Comparison of ENCODE assay signal across 9 cellular contexts in the genomic region with DNA sequence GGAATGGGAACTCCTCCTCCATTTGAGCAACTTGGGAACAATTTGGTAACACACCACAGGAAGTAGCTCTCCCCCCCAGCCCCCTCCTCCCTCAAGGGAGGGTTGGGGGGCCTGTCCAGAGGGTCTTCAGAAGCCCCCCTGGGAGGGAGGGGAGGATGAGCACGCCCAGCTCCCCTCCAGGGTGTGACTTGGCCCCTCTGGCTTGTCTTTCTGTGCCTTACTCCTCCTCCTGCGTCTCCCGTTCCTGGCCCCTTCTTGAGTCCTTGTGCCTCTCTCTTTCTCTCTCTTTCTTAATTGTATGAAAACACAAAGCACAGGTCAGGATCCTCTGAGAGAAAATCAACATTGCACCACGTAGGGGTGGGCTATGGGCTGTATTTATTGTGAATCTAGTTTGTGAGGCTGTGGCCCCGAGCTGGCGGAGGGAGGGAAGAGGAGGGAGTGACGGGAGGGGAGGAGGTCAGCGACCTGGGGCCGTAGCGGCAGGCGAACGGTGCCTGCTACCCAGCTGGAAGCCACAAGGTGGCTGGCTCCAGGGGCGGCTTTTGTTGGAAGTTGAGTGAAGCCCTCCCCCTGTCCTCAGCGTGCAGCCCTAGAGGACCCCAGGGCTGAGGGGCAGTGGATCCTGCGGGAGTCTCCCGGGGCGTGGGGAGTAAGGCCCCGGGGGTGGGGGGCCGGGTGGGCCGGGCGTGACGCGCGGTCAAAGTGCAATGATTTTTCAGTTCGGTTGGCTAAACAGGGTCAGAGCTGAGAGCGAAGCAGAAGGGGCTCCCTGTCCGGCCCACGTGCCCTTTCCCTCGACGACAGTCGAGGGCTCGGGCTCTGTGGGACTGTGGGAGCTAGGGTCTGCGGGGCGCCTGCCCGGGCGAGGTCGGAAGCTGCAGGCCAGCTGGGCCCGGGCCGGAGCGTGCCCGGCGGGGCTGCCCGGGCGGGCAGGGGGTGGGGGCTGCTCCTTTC. TPM values are rescaled to one million over a fixed set of nuclear protein-coding genes. Genes with fewer than 3 reads are reported as not detected.
DNase-seq lines count a peak whose midpoint lies in the region; ATAC-seq and TF ChIP-seq lines count a peak whose summit lies in the region.
"Had no signal": no experiment of that assay in that cellular context is flagged by ENCODE, and none has a peak within 500 bp of the region (broad histone marks: within the 10 kb centered on the region; RNA-seq: fewer than 3 reads in every experiment).

No MANE protein-coding gene starts in this region.

- TF ChIP-seq CTCF in H9 (conservative IDR thresholded peaks at IDR 0.05) (peak; percentile 47; the same call in 1 of the 3 replicates), Panc1 (IDR thresholded peaks at IDR 0.05) (peak; percentile 22; the same call in 1 of the 2 replicates), epithelial cell of esophagus (IDR thresholded peaks at IDR 0.05; ENCODE audit: insufficient read depth, low read depth, low read length, missing control alignments) (peak; percentile 12)

- no peak overlapping the region for H3K27ac ChIP-seq in H9 (ENCODE audit: insufficient read length, low read depth, low read length)
- peak overlapping the region; percentile 72 for H3K27ac ChIP-seq in Panc1 (ENCODE audit: low read length)

- no peaks in the 10 kb centered on the region for H4K20me1 ChIP-seq in H9 (ENCODE audit: control insufficient read depth, insufficient read depth, insufficient read length)

- H3K27me3 ChIP-seq in H9 (ENCODE audit: insufficient read depth, low read length) (peaks cover 39% of the 10 kb centered on the region; the same call in 1 of the 2 replicates), Panc1 (ENCODE audit: control insufficient read depth, insufficient read depth, low read length) (no peaks in the 10 kb centered on the region)

- H2BK20ac ChIP-seq in H9 (ENCODE audit: low read depth, low read length, poor library complexity, severe bottlenecking): no peak overlapping the region

- 0 out of 2 replicates have a peak, but pooled peaks have one; percentile 26 for ATAC-seq in Panc1
- ATAC-seq in HG02610 (IDR thresholded peaks at IDR 0.05; ENCODE audit: unreplicated experiment): no peak
- no peak for ATAC-seq in GM18873 (IDR thresholded peaks at IDR 0.05; ENCODE audit: low FRiP score, unreplicated experiment)

- no peak overlapping the region for H2AFZ ChIP-seq in H9 (ENCODE audit: low read length)

- peak overlapping the region; percentile 67 for H3K4me2 ChIP-seq in H9 (ENCODE audit: insufficient read depth, insufficient read length, low read length)

- H4K8ac ChIP-seq in H9 (replicated peaks; ENCODE audit: insufficient read length, low read depth, low read length): no peak overlapping the region

- peak overlapping the region; percentile 55 to 76 for H3K4me3 Mint-ChIP-seq in H9

- no peak overlapping the region for H2BK12ac ChIP-seq in H9 (ENCODE audit: insufficient read length, low read depth, low read length)

- H3K27ac Mint-ChIP-seq in H9: peak overlapping the region in 1 of 3 experiments; percentile 8; a peak in 1 of 7 replicates

- H3K9ac ChIP-seq in H9 (ENCODE audit: extremely low read depth, insufficient read length, low read length): no peak overlapping the region

- H3K4me1 ChIP-seq in H9 (ENCODE audit: insufficient read depth, low read length): 0 out of 2 replicates have a peak, but pooled peaks cover 2% of the 10 kb centered on the region
- peaks cover 48% of the 10 kb centered on the region for H3K4me1 ChIP-seq in Panc1 (ENCODE audit: control insufficient read depth, insufficient read depth, low read length)

- intact Hi-C loops in Panc1 (cut with micrococcal nuclease; ENCODE audit: unreplicated experiment): loop anchor here (10.0 kb wide), 1 partner anchor 61 kb away; no protein-coding TSS in a partner anchor

- no peak overlapping the region for H3K4me3 ChIP-seq in Panc1 (ENCODE audit: low read depth in 2 of 2, low read length in 2 of 2)
- H3K4me3 ChIP-seq in epithelial cell of esophagus (ENCODE audit: low read length): no peak overlapping the region

- peak; percentile 89 for DNase-seq in H9
- DNase-seq in Panc1 (ENCODE audit: low read depth, low spot score): no peak
- DNase-seq in epithelial cell of esophagus (ENCODE audit: low read depth): no peak
- DNase-seq in retina: peak; percentile 64
- no peak for DNase-seq in activated gamma-delta T cell treated with Interleukin-2 at 50 U/mL for 16 hours
- DNase-seq in NCI-H2081 treated with DMSO at 0.1 percent for 48 hours (lab: John Stamatoyannopoulos, UW): no peak

- H3K18ac ChIP-seq in H9 (ENCODE audit: insufficient read length, low read depth, low read length): no peak overlapping the region

- CTCF ChIA-PET in Panc1 (lab: Charles Lee): interaction anchor here (0.5 to 0.8 kb wide), 5 partner anchors 85 to 1059 kb away, joined by 4 to 9 read pairs (median 6); no protein-coding TSS in a partner anchor

- WGBS in H9 (ENCODE audit: extremely low coverage, insufficient read length, low lambda C conversion rate): no CpG with 5 or more reads among the region's 44 CpGs

- H3K36me3 Mint-ChIP-seq in H9 (ENCODE audit: insufficient read depth in 1 of 3, low read depth in 3 of 3): no peaks in the 10 kb centered on the region; a peak in 1 of 7 replicates

- no peak overlapping the region for H3K14ac ChIP-seq in H9 (ENCODE audit: insufficient read depth, low read length)

- H3K79me2 ChIP-seq in H9 (ENCODE audit: insufficient read depth, low read length): no peaks in the 10 kb centered on the region

- no peak overlapping the region for H2BK120ac ChIP-seq in H9 (ENCODE audit: low read depth, low read length, poor library complexity, severe bottlenecking)

- peaks cover 4 to 7% of the 10 kb centered on the region in 2 experiments; a peak in 4 of 5 replicates for H3K9me3 Mint-ChIP-seq in H9

- no peaks in the 10 kb centered on the region for H3K79me1 ChIP-seq in H9 (ENCODE audit: insufficient read depth, low read depth, low read length, poor library complexity, severe bottlenecking)

- no peak overlapping the region for H3T11ph ChIP-seq in H9 (ENCODE audit: low read length)

- no peak overlapping the region for H3K56ac ChIP-seq in H9 (ENCODE audit: insufficient read length, low read depth, low read length)

- POLR2A ChIA-PET in Panc1 (lab: Charles Lee): interaction anchor here (0.6 kb wide), 1 partner anchor 17 kb away, joined by 8 read pairs; no protein-coding TSS in a partner anchor

- H2BK15ac ChIP-seq in H9 (ENCODE audit: low read depth, low read length): no peak overlapping the region

- BruUV-seq in Panc1 (replicated peaks; lab: Mats Ljungman, UMichigan): no TSS peak

- H3K36me3 ChIP-seq in Panc1 (ENCODE audit: control insufficient read depth, insufficient read depth, low read length): no peaks in the 10 kb centered on the region; the same call in 1 of the 2 replicates

- no peaks in the 10 kb centered on the region for H3K9me3 ChIP-seq in H9 (ENCODE audit: control insufficient read depth, low read depth, low read length)
- no peaks in the 10 kb centered on the region for H3K9me3 ChIP-seq in Panc1 (ENCODE audit: control insufficient read depth, insufficient read depth, low read depth, low read length)

- peaks cover 13% of the 10 kb centered on the region for H3K23me2 ChIP-seq in H9 (ENCODE audit: insufficient read length, low read depth, low read length, poor library complexity, severe bottlenecking)

- H2AK5ac ChIP-seq in H9 (ENCODE audit: insufficient read length, low read length): no peak overlapping the region

- no peak overlapping the region for H3K4ac ChIP-seq in H9 (ENCODE audit: low read depth, low read length)

- H4K91ac ChIP-seq in H9 (ENCODE audit: insufficient read length, low read depth, low read length): no peak overlapping the region

- no peak overlapping the region for H2BK5ac ChIP-seq in H9 (ENCODE audit: insufficient read length, low read length)

- no peak overlapping the region for H3K23ac ChIP-seq in H9 (ENCODE audit: insufficient read length, low read depth, low read length)

- peaks cover 86% of the 10 kb centered on the region for H3K27me3 Mint-ChIP-seq in H9 (ENCODE audit: low read depth)

- peaks cover 32 to 47% of the 10 kb centered on the region in 2 experiments for H3K4me1 Mint-ChIP-seq in H9

- in situ Hi-C loops in Panc1 (cut with HindIII; ENCODE audit: low pct_unique_long_range_greater_than_20kb, low sequenced_read_pairs): no loop called here

- H4K5ac ChIP-seq in H9 (ENCODE audit: insufficient read length, low read depth, low read length): no peak overlapping the region

RNA-seq across cellular contexts. Expression of a gene that starts 6.4 kb away (rescaled TPM):
- total RNA-seq in H9 (2021) (0.63 and 0.86 TPM in 2 replicates), Panc1 (2021; ENCODE audit: unreplicated experiment) (0.23 TPM)
- 0.48 TPM for polyA plus RNA-seq in Panc1 (2012; ENCODE audit: insufficient read length)
- total RNA-seq: M059J had no signal

RNA-seq across cellular contexts. Expression of a gene that starts 20.3 kb away (rescaled TPM):
- total RNA-seq in H9 (2021) (92.8 and 95.7 TPM in 2 replicates), Panc1 (2021; ENCODE audit: unreplicated experiment) (52.0 TPM)
- 41.4 TPM for polyA plus RNA-seq in Panc1 (2012; ENCODE audit: insufficient read length)

RNA-seq across cellular contexts. Expression of a gene that starts 21.9 kb away (rescaled TPM):
- total RNA-seq in H9 (2021): 198 and 210 TPM in 2 replicates
- total RNA-seq in Panc1 (2021; ENCODE audit: unreplicated experiment): 129 TPM
- 97.8 TPM for polyA plus RNA-seq in Panc1 (2012; ENCODE audit: insufficient read length)

RNA-seq across cellular contexts. Expression of a gene that starts 54.0 kb away (rescaled TPM):
- total RNA-seq in H9 (2021): 39.4 and 40.5 TPM in 2 replicates
- total RNA-seq in Panc1 (2021; ENCODE audit: unreplicated experiment): 43.6 TPM
- polyA plus RNA-seq in Panc1 (2012; ENCODE audit: insufficient read length): 108 TPM

RNA-seq across cellular contexts. Expression of a gene that starts 54.0 kb away (rescaled TPM):
- 160 and 165 TPM in 2 replicates for total RNA-seq in H9 (2021)
- 80.4 TPM for total RNA-seq in Panc1 (2021; ENCODE audit: unreplicated experiment)
- polyA plus RNA-seq in Panc1 (2012; ENCODE audit: insufficient read length): 81.1 TPM

Comparison
In these comparisons a context has a peak if more than half of its experiments do, and no peak if none do; other contexts are left out.
1. DNase-seq: peak in H9 (single experiment) and retina (single experiment); none in Panc1 (single experiment), epithelial cell of esophagus (single experiment), activated gamma-delta T cell treated with Interleukin-2 at 50 U/mL for 16 hours (single experiment) and NCI-H2081 treated with DMSO at 0.1 percent for 48 hours (single experiment).
2. Peak in every context shown above with its lines, with median percentiles within 50 percentile points of each other: CTCF ChIP-seq.